Comparison of ENCODE assay signal across 10 cellular contexts in genomic region chr1:62433861-62434611, GRCh38. TPM values are rescaled to one million over a fixed set of nuclear protein-coding genes. Genes with fewer than 3 reads are reported as not detected.
A peak's percentile ranks its signal among the peaks of the same experiment; 100 is the strongest.
DNase-seq lines count a peak whose midpoint lies in the region; TF ChIP-seq lines count a peak whose summit lies in the region.
"Had no signal": no experiment of that assay in that cellular context is flagged by ENCODE, and none has a peak within 500 bp of the region (broad histone marks: within the 10 kb centered on the region; RNA-seq: fewer than 3 reads in every experiment).

No MANE protein-coding gene starts in this region.

- H3K4me1 Mint-ChIP-seq in activated naive CD4-positive, alpha-beta T cell treated with anti-CD3 and anti-CD28 coated beads for 36 hours (ENCODE audit: low read depth) = peaks cover 10% of the 10 kb centered on the region
- peaks cover 15% of the 10 kb centered on the region for H3K4me1 Mint-ChIP-seq in progenitor cell of endocrine pancreas (ENCODE audit: low read depth)

- peaks cover 18% of the 10 kb centered on the region for H3K36me3 Mint-ChIP-seq in activated naive CD4-positive, alpha-beta T cell treated with anti-CD3 and anti-CD28 coated beads for 36 hours (ENCODE audit: low read depth)
- H3K36me3 Mint-ChIP-seq in progenitor cell of endocrine pancreas (ENCODE audit: insufficient read depth) = peaks cover 2% of the 10 kb centered on the region

- peak; percentile 8 for TF ChIP-seq CTCF in progenitor cell of endocrine pancreas (IDR thresholded peaks at IDR 0.05; ENCODE audit: unreplicated experiment)

- CTCF ChIA-PET in activated naive CD4-positive, alpha-beta T cell treated with anti-CD3 and anti-CD28 coated beads for 36 hours (lab: Charles Lee) = interaction anchor here (1.3 kb wide), 1 partner anchor 9 kb away, joined by 3 read pairs; no protein-coding TSS in a partner anchor

- H3K27me3 Mint-ChIP-seq in activated naive CD4-positive, alpha-beta T cell treated with anti-CD3 and anti-CD28 coated beads for 36 hours (ENCODE audit: low read depth) = no peaks in the 10 kb centered on the region
- H3K27me3 Mint-ChIP-seq in progenitor cell of endocrine pancreas = no peaks in the 10 kb centered on the region
- H3K27me3 Mint-ChIP-seq: activated naive CD4-positive, alpha-beta T cell treated with anti-CD3 and anti-CD28 coated beads, Interleukin-2, amount 50 U/mL, for 24 hours had no signal

- no peaks in the 10 kb centered on the region for H3K9me3 Mint-ChIP-seq in activated naive CD4-positive, alpha-beta T cell treated with anti-CD3 and anti-CD28 coated beads for 36 hours
- H3K9me3 Mint-ChIP-seq in progenitor cell of endocrine pancreas (ENCODE audit: low read depth) = peaks cover 3% of the 10 kb centered on the region

- H3K4me3 Mint-ChIP-seq in activated naive CD4-positive, alpha-beta T cell treated with anti-CD3 and anti-CD28 coated beads for 36 hours = peak overlapping the region; percentile 7
- H3K4me3 Mint-ChIP-seq in progenitor cell of endocrine pancreas (ENCODE audit: low read depth) = peak overlapping the region; percentile 27

- H3K27ac Mint-ChIP-seq in activated naive CD4-positive, alpha-beta T cell treated with anti-CD3 and anti-CD28 coated beads for 36 hours = no peak overlapping the region
- H3K27ac Mint-ChIP-seq in progenitor cell of endocrine pancreas = peak overlapping the region; percentile 26
- H3K27ac Mint-ChIP-seq: activated naive CD4-positive, alpha-beta T cell treated with anti-CD3 and anti-CD28 coated beads, Interleukin-2, amount 50 U/mL, for 24 hours had no signal

- DNase-seq in activated naive CD4-positive, alpha-beta T cell treated with anti-CD3 and anti-CD28 coated beads for 36 hours = no peak
- no peak for DNase-seq in activated naive CD4-positive, alpha-beta T cell treated with Interleukin-2 at 50 U/mL for 16 hours
- peak; percentile 37 for DNase-seq in NCI-H1694 (lab: John Stamatoyannopoulos, UW)
- DNase-seq in cerebellar cortex (ENCODE audit: low spot score) = peak; percentile 14
- no peak for DNase-seq in progenitor cell of endocrine pancreas (ENCODE audit: low spot score, unreplicated experiment)
- DNase-seq in AG20443 (ENCODE audit: low spot score) = no peak
- DNase-seq in cortex of kidney (lab: John Stamatoyannopoulos, UW) = no peak
- no peak for DNase-seq in hepatic stellate cell (ENCODE audit: low spot score)
- DNase-seq: stimulated activated CD4-positive, alpha-beta T cell treated with anti-CD3 and anti-CD28 coated beads, Interleukin-1b, Interleukin-23, amount 100 ng/mL, for 48 hours had no signal

- intact Hi-C loops in activated naive CD4-positive, alpha-beta T cell treated with anti-CD3 and anti-CD28 coated beads for 36 hours (cut with micrococcal nuclease) = no loop called here

RNA-seq across cellular contexts. Expression of gene USP1, which starts 2.8 kb away (rescaled TPM):
- total RNA-seq in activated naive CD4-positive, alpha-beta T cell treated with anti-CD3 and anti-CD28 coated beads for 36 hours = 10 to 100 TPM; 65.9 to 67.1 TPM
- 32.2 and 34.2 TPM in 2 replicates for total RNA-seq in progenitor cell of endocrine pancreas

Comparison
In these comparisons a context has a peak if more than half of its experiments do, and no peak if none do; other contexts are left out.
1. DNase-seq: peak in NCI-H1694 (single experiment) and cerebellar cortex (single experiment); none in activated naive CD4-positive, alpha-beta T cell treated with anti-CD3 and anti-CD28 coated beads for 36 hours (single experiment), activated naive CD4-positive, alpha-beta T cell treated with Interleukin-2 at 50 U/mL for 16 hours (single experiment), progenitor cell of endocrine pancreas (single experiment), AG20443 (single experiment), cortex of kidney (single experiment) and hepatic stellate cell (single experiment).